In genomic region chr5:138330813-138331448, GRCh38 we compare ENCODE assay signal across 8 cellular contexts. TPM values are rescaled to one million over a fixed set of nuclear protein-coding genes. Genes with fewer than 3 reads are reported as not detected.
DNase-seq lines count a peak whose midpoint lies in the region; ATAC-seq and TF ChIP-seq lines count a peak whose summit lies in the region.

No MANE protein-coding gene starts in this region.

- peak overlapping the region; percentile 83 for H3K27ac Mint-ChIP-seq in activated naive CD4-positive, alpha-beta T cell treated with anti-CD3 and anti-CD28 coated beads for 36 hours
- H3K27ac Mint-ChIP-seq in activated T-helper 17 cell treated with anti-CD3 and anti-CD28 coated beads, Interleukin-2, amount 50 U/mL, for 72 hours: peak overlapping the region; percentile 66
- H3K27ac Mint-ChIP-seq in type B pancreatic cell: peak overlapping the region; percentile 80

- CTCF ChIA-PET in activated naive CD4-positive, alpha-beta T cell treated with anti-CD3 and anti-CD28 coated beads for 36 hours (lab: Charles Lee): interaction anchor here (0.6 to 5.4 kb wide), 5 partner anchors 8 to 108 kb away, joined by 3 to 90 read pairs (median 3); partner anchors contain the start of gene KDM3B

- no peaks in the 10 kb centered on the region for H3K27me3 Mint-ChIP-seq in activated naive CD4-positive, alpha-beta T cell treated with anti-CD3 and anti-CD28 coated beads for 36 hours (ENCODE audit: low read depth)
- no peaks in the 10 kb centered on the region for H3K27me3 Mint-ChIP-seq in activated T-helper 17 cell treated with anti-CD3 and anti-CD28 coated beads, Interleukin-2, amount 50 U/mL, for 72 hours
- no peaks in the 10 kb centered on the region for H3K27me3 Mint-ChIP-seq in type B pancreatic cell

- H3K36me3 Mint-ChIP-seq in activated naive CD4-positive, alpha-beta T cell treated with anti-CD3 and anti-CD28 coated beads for 36 hours (ENCODE audit: low read depth): no peaks in the 10 kb centered on the region
- no peaks in the 10 kb centered on the region for H3K36me3 Mint-ChIP-seq in activated T-helper 17 cell treated with anti-CD3 and anti-CD28 coated beads, Interleukin-2, amount 50 U/mL, for 72 hours (ENCODE audit: low read depth)
- no peaks in the 10 kb centered on the region for H3K36me3 Mint-ChIP-seq in type B pancreatic cell

- ATAC-seq in activated T-helper 17 cell treated with anti-CD3 and anti-CD28 coated beads, Interleukin-2, amount 50 U/mL, for 72 hours (replicated peaks): peak; percentile 7
- ATAC-seq in HG03354 (IDR thresholded peaks at IDR 0.05; ENCODE audit: poor library complexity, severe bottlenecking, unreplicated experiment) (no peak), GM18909 (IDR thresholded peaks at IDR 0.05; ENCODE audit: poor library complexity, unreplicated experiment) (no peak)

- TF ChIP-seq CTCF in kidney epithelial cell (IDR thresholded peaks at IDR 0.05; ENCODE audit: insufficient read depth, low read length, poor library complexity, severe bottlenecking) (no peak), type B pancreatic cell (conservative IDR thresholded peaks at IDR 0.05) (no peak)

- H3K4me3 Mint-ChIP-seq in activated naive CD4-positive, alpha-beta T cell treated with anti-CD3 and anti-CD28 coated beads for 36 hours: peak overlapping the region; percentile 81
- peak overlapping the region; percentile 96 for H3K4me3 Mint-ChIP-seq in activated T-helper 17 cell treated with anti-CD3 and anti-CD28 coated beads, Interleukin-2, amount 50 U/mL, for 72 hours
- peak overlapping the region; percentile 88 for H3K4me3 Mint-ChIP-seq in type B pancreatic cell

- H3K4me1 Mint-ChIP-seq in activated naive CD4-positive, alpha-beta T cell treated with anti-CD3 and anti-CD28 coated beads for 36 hours (ENCODE audit: low read depth): peaks cover 8% of the 10 kb centered on the region
- peaks cover 10% of the 10 kb centered on the region for H3K4me1 Mint-ChIP-seq in activated T-helper 17 cell treated with anti-CD3 and anti-CD28 coated beads, Interleukin-2, amount 50 U/mL, for 72 hours
- peaks cover 19% of the 10 kb centered on the region for H3K4me1 Mint-ChIP-seq in type B pancreatic cell (ENCODE audit: unreplicated experiment)

- intact Hi-C loops in activated naive CD4-positive, alpha-beta T cell treated with anti-CD3 and anti-CD28 coated beads for 36 hours (cut with micrococcal nuclease): loop anchor here (1.0 to 10.0 kb wide), 8 partner anchors 21 to 964 kb away; partner anchors contain the start of genes BRD8, CDC23, EGR1 and FAM13B

- no peaks in the 10 kb centered on the region for H3K9me3 Mint-ChIP-seq in activated naive CD4-positive, alpha-beta T cell treated with anti-CD3 and anti-CD28 coated beads for 36 hours
- no peaks in the 10 kb centered on the region for H3K9me3 Mint-ChIP-seq in activated T-helper 17 cell treated with anti-CD3 and anti-CD28 coated beads, Interleukin-2, amount 50 U/mL, for 72 hours
- H3K9me3 Mint-ChIP-seq in type B pancreatic cell: no peaks in the 10 kb centered on the region

- H3K36me3 ChIP-seq in kidney epithelial cell (ENCODE audit: control insufficient read depth, insufficient read depth, low read length): no peaks in the 10 kb centered on the region

- H3K4me3 ChIP-seq in kidney epithelial cell (ENCODE audit: low read depth, low read length): peak overlapping the region; percentile 48

- H3K27me3 ChIP-seq in kidney epithelial cell (ENCODE audit: control insufficient read depth, insufficient read depth, low read length): no peaks in the 10 kb centered on the region

- DNase-seq in activated naive CD4-positive, alpha-beta T cell treated with anti-CD3 and anti-CD28 coated beads for 36 hours: no peak
- DNase-seq in activated naive CD4-positive, alpha-beta T cell treated with Interleukin-2 at 50 U/mL for 16 hours: no peak
- DNase-seq in kidney epithelial cell (ENCODE audit: low read depth): no peak
- DNase-seq in type B pancreatic cell (ENCODE audit: extremely low spot score, unreplicated experiment): no peak
- DNase-seq in NCI-H1436 (lab: John Stamatoyannopoulos, UW): no peak

RNA-seq across cellular contexts. Expression of gene CDC25C, which starts 0.7 kb away (rescaled TPM):
- 10 to 100 TPM; 23.2 to 26.6 TPM for total RNA-seq in activated naive CD4-positive, alpha-beta T cell treated with anti-CD3 and anti-CD28 coated beads for 36 hours
- total RNA-seq in activated T-helper 17 cell treated with anti-CD3 and anti-CD28 coated beads, Interleukin-2, amount 50 U/mL, for 72 hours: 10 to 100 TPM; 11.5 to 19.7 TPM
- total RNA-seq in kidney epithelial cell (1.9 and 2.0 TPM in 2 replicates), type B pancreatic cell (ENCODE audit: low replicate concordance) (4.1 and 17.2 TPM in 2 replicates)

RNA-seq across cellular contexts. Expression of gene FAM53C, which starts 7.1 kb away (rescaled TPM):
- total RNA-seq in activated naive CD4-positive, alpha-beta T cell treated with anti-CD3 and anti-CD28 coated beads for 36 hours: 10 to 100 TPM; 20.7 to 21.8 TPM
- 10 to 100 TPM; 32.7 to 45.8 TPM for total RNA-seq in activated T-helper 17 cell treated with anti-CD3 and anti-CD28 coated beads, Interleukin-2, amount 50 U/mL, for 72 hours
- total RNA-seq in kidney epithelial cell: 26.3 and 36.8 TPM in 2 replicates
- 48.2 and 56.4 TPM in 2 replicates for total RNA-seq in type B pancreatic cell (ENCODE audit: low replicate concordance)

RNA-seq across cellular contexts. Expression of gene KDM3B, which starts 21.6 kb away (rescaled TPM):
- total RNA-seq in activated naive CD4-positive, alpha-beta T cell treated with anti-CD3 and anti-CD28 coated beads for 36 hours: 10 to 100 TPM; 33.4 to 36.2 TPM
- total RNA-seq in activated T-helper 17 cell treated with anti-CD3 and anti-CD28 coated beads, Interleukin-2, amount 50 U/mL, for 72 hours: 10 to 100 TPM; 42.1 to 51.4 TPM
- total RNA-seq in kidney epithelial cell: 44.3 and 45.1 TPM in 2 replicates
- 88.8 and 97.7 TPM in 2 replicates for total RNA-seq in type B pancreatic cell (ENCODE audit: low replicate concordance)

RNA-seq across cellular contexts. Expression of gene GFRA3, which starts 56.5 kb away (rescaled TPM):
- not detected for total RNA-seq in activated naive CD4-positive, alpha-beta T cell treated with anti-CD3 and anti-CD28 coated beads for 36 hours
- total RNA-seq in activated T-helper 17 cell treated with anti-CD3 and anti-CD28 coated beads, Interleukin-2, amount 50 U/mL, for 72 hours: not detected
- total RNA-seq in kidney epithelial cell: 0.08 TPM in 1 of 2 replicates, not detected in the other
- 1.8 TPM in 2 replicates for total RNA-seq in type B pancreatic cell (ENCODE audit: low replicate concordance)
